In the genomic region with DNA sequence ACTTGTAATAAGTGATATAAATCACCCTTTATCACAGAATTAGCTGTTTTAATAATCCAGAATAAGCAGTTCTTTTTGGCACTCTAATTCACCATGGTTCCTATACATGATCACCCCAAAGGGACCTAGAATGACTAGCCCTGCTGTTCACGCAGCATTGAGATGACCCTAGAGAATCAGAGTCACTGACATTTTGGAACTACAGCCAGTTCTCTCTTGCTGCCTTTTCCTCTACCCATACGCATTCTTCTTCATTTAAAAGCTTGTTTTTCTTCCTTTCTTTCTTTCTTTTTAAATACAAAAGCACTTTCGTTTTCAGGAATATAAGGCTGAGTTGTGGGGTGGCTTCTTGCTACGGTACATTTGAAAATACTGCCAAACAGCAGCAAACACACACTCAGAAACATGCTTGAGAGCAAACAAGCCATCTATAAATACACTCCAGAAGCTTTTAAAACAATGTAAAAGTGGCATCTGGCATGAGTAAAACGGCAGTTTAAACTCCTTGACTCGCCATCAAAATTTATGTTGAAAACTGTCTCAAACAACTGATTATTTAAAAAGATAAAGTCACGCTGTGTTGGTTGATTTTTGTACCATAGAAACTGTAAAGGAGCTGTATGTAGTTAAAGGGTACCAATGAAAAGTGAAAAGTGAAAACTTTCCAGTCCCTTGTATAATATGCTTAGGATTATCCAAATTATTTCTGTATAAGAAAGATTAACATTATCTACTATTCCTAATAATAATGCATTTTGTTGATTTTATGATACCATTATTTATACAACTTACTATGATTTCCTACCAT, we compare ENCODE assay signal across 8 cellular contexts.
A peak's percentile ranks its signal among the peaks of the same experiment; 100 is the strongest.
DNase-seq lines count a peak whose midpoint lies in the region; ATAC-seq and TF ChIP-seq lines count a peak whose summit lies in the region.

No MANE protein-coding gene starts in this region.

- H3K9me3 ChIP-seq in esophagus muscularis mucosa: no peaks in the 10 kb centered on the region

- H3K36me3 Mint-ChIP-seq in osteocyte (ENCODE audit: unreplicated experiment): no peaks in the 10 kb centered on the region
- no peaks in the 10 kb centered on the region for H3K36me3 Mint-ChIP-seq in activated CD8-positive, alpha-beta T cell treated with anti-CD3 and anti-CD28 coated beads for 36 hours (ENCODE audit: low read depth)

- POLR2A ChIA-PET in activated CD8-positive, alpha-beta T cell treated with anti-CD3 and anti-CD28 coated beads for 36 hours (lab: Charles Lee): no interaction called here

- H3K27ac ChIP-seq in esophagus muscularis mucosa (replicated peaks in 1 of 4): peak overlapping the region; percentile 41 to 58 (median 46)

- intact Hi-C loops in esophagus muscularis mucosa (cut with DNase I): loop anchor here (5.0 kb wide), 1 partner anchor 93 kb away; no protein-coding TSS in a partner anchor
- intact Hi-C loops in activated CD8-positive, alpha-beta T cell treated with anti-CD3 and anti-CD28 coated beads for 36 hours (cut with micrococcal nuclease): no loop called here

- peaks cover 28% of the 10 kb centered on the region for H3K4me1 Mint-ChIP-seq in osteocyte (ENCODE audit: unreplicated experiment)
- H3K4me1 Mint-ChIP-seq in activated CD8-positive, alpha-beta T cell treated with anti-CD3 and anti-CD28 coated beads for 36 hours (ENCODE audit: low read depth): no peaks in the 10 kb centered on the region

- ATAC-seq in GM18858 (IDR thresholded peaks at IDR 0.05; ENCODE audit: unreplicated experiment) (peak; percentile 44), HG03439 (IDR thresholded peaks at IDR 0.05; ENCODE audit: unreplicated experiment) (no peak)
- ATAC-seq in activated CD8-positive, alpha-beta T cell treated with anti-CD3 and anti-CD28 coated beads for 36 hours: no peak

- 8% methylated on average over 7 of the region's 7 CpGs for WGBS in esophagus muscularis mucosa

- DNase-seq in NCI-H187 (lab: John Stamatoyannopoulos, UW): peak; percentile 20 to 43
- DNase-seq in esophagus muscularis mucosa (ENCODE audit: extremely low spot score): no peak
- DNase-seq in osteocyte (ENCODE audit: extremely low spot score, unreplicated experiment): no peak
- DNase-seq in DMS153 treated with DMSO at 0.1 percent for 48 hours (lab: John Stamatoyannopoulos, UW; ENCODE audit: unreplicated experiment): no peak
- no peak for DNase-seq in GOT3 (lab: John Stamatoyannopoulos, UW)
- no peak for DNase-seq in activated CD8-positive, alpha-beta T cell treated with anti-CD3 and anti-CD28 coated beads for 36 hours

- TF ChIP-seq POLR2A in esophagus muscularis mucosa (IDR thresholded peaks at IDR 0.05; ENCODE audit: low read depth): no peak

- peak overlapping the region; percentile 92 for H3K27ac Mint-ChIP-seq in osteocyte (ENCODE audit: unreplicated experiment)
- no peak overlapping the region for H3K27ac Mint-ChIP-seq in activated CD8-positive, alpha-beta T cell treated with anti-CD3 and anti-CD28 coated beads for 36 hours

- no peak for TF ChIP-seq EP300 in esophagus muscularis mucosa (IDR thresholded peaks at IDR 0.05)

- CTCF ChIA-PET in activated CD8-positive, alpha-beta T cell treated with anti-CD3 and anti-CD28 coated beads for 36 hours (lab: Charles Lee): no interaction called here

- H3K4me1 ChIP-seq in esophagus muscularis mucosa: peaks cover 14 to 39% (median 27%) of the 10 kb centered on the region in 4 donors

- H3K27me3 ChIP-seq in esophagus muscularis mucosa: no peaks in the 10 kb centered on the region

- H3K9me3 Mint-ChIP-seq in osteocyte (ENCODE audit: unreplicated experiment): no peaks in the 10 kb centered on the region
- no peaks in the 10 kb centered on the region for H3K9me3 Mint-ChIP-seq in activated CD8-positive, alpha-beta T cell treated with anti-CD3 and anti-CD28 coated beads for 36 hours

- peak overlapping the region; percentile 32 to 51 (median 41) for H3K4me3 ChIP-seq in esophagus muscularis mucosa

- TF ChIP-seq CTCF in esophagus muscularis mucosa (IDR thresholded peaks at IDR 0.05): no peak
- TF ChIP-seq CTCF in osteocyte (IDR thresholded peaks at IDR 0.05): no peak
- no peak for TF ChIP-seq CTCF in activated CD8-positive, alpha-beta T cell treated with anti-CD3 and anti-CD28 coated beads for 36 hours (IDR thresholded peaks at IDR 0.05)

- no peaks in the 10 kb centered on the region for H3K27me3 Mint-ChIP-seq in osteocyte (ENCODE audit: unreplicated experiment)
- no peaks in the 10 kb centered on the region for H3K27me3 Mint-ChIP-seq in activated CD8-positive, alpha-beta T cell treated with anti-CD3 and anti-CD28 coated beads for 36 hours

- no peaks in the 10 kb centered on the region for H3K36me3 ChIP-seq in esophagus muscularis mucosa

- peak overlapping the region; percentile 73 for H3K4me3 Mint-ChIP-seq in osteocyte (ENCODE audit: unreplicated experiment)
- no peak overlapping the region for H3K4me3 Mint-ChIP-seq in activated CD8-positive, alpha-beta T cell treated with anti-CD3 and anti-CD28 coated beads for 36 hours

Comparison
In these comparisons a context has a peak if more than half of its experiments do, and no peak if none do; other contexts are left out.
1. DNase-seq: peak in NCI-H187 (2 of 2); none in esophagus muscularis mucosa (single experiment), osteocyte (single experiment), DMS153 treated with DMSO at 0.1 percent for 48 hours (single experiment), GOT3 (single experiment) and activated CD8-positive, alpha-beta T cell treated with anti-CD3 and anti-CD28 coated beads for 36 hours (single experiment).